1 cellular context compared by ENCODE assay signal in the genomic region with DNA sequence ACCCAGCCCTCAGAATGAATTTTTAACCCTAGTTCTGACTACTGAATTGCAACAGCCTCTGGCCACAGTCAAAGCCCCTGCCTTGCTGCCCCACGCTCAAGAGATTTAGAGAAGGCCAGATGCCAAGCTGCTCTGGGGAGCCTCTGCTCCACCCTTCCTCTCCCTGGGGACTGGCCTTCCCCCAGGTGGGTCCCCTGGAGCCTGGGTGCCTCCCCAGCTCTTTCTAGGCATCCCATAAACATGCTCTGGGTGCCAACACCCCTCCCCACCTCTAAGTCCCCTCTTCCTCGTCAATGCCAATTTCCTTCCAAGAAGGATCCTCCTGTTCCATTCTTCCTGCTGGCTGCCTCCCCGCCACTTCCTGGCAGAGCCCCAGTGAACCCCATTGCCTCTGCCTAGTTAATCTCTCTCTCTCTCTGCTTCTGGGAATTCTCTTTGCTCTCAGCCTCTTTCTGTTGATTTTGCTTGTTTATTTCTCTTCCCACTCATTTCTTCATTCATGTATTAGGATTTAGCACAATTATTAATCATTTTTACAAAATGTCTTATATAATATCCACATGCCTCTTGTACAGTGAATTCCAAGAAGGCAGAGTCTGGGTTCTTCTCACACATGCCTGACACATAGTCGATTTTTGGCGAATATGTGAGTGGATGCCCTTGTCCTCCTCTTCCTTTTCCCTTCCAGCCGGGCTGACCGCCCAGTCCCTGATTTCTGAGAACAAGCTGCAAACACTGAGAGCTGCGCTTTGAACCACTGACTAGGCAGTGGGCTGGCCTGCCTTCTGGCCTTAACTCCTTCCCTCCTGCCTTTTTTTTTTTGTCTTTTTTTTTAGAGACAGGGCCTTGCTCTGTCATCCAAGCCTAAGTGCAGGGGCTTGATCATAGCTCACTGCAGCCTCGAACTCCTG.
TF ChIP-seq lines count a peak whose summit lies in the region.

No MANE protein-coding gene starts in this region.

TF ChIP-seq in H1, 55 proteins besides CTCF, POLR2A, EP300 and RAD21:
- TF ChIP-seq ZNF274 (IDR thresholded peaks at IDR 0.05; ENCODE audit: borderline replicate concordance, extremely low read depth, low read length) (no peak), BCL11A (IDR thresholded peaks at IDR 0.05; ENCODE audit: low read depth in 2 of 2, low read length in 2 of 2) (no peak), KDM1A (IDR thresholded peaks at IDR 0.05; ENCODE audit: borderline replicate concordance, low read length) (no peak), RBBP5 (IDR thresholded peaks at IDR 0.05; ENCODE audit: borderline replicate concordance, low read depth, low read length) (no peak), NRF1 (IDR thresholded peaks at IDR 0.05; ENCODE audit: low read depth, low read length) (no peak), NANOG (IDR thresholded peaks at IDR 0.05; ENCODE audit: insufficient read depth, low read depth, low read length, poor library complexity, severe bottlenecking) (no peak), JUN (IDR thresholded peaks at IDR 0.05; ENCODE audit: low read depth, low read length) (no peak), HDAC6 (IDR thresholded peaks at IDR 0.05; ENCODE audit: low read depth, low read length) (no peak), CREB1 (IDR thresholded peaks at IDR 0.05) (no peak), TBP (IDR thresholded peaks at IDR 0.05; ENCODE audit: low read depth, low read length) (no peak)
